1 cellular context compared by ENCODE assay signal in the genomic region with DNA sequence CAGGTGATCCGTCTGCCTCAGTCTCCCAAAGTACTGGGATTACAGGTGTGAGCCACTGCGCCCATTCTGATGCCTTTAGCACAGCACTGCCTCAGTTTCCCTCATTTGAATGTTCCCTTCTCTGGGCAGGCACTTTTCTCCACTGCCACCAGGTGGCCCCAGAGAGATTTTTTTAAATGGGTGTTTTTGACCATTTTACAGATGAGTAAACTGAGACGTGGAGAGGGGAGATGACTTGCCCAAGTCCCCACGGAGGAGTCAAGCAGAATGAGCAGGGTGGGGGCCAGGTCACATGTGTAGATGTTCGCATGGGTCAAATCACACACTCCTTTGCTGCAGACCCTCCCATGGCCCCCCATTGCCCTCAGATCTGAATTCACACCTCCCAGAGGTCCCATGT.
TF ChIP-seq lines count a peak whose summit lies in the region.

No MANE protein-coding gene starts in this region.

TF ChIP-seq in HCT116, 20 proteins besides CTCF, POLR2A, EP300 and RAD21:
- no peak for TF ChIP-seq EGR1 (IDR thresholded peaks at IDR 0.05; ENCODE audit: low read depth)
- TF ChIP-seq ZNF274 (IDR thresholded peaks at IDR 0.05; ENCODE audit: low read depth, low read length): no peak
- no peak for TF ChIP-seq TCF7L2 (IDR thresholded peaks at IDR 0.05; ENCODE audit: borderline replicate concordance, extremely low read depth, insufficient read depth, insufficient read length)
- TF ChIP-seq EZH2phosphoT487 (IDR thresholded peaks at IDR 0.05; ENCODE audit: borderline replicate concordance): no peak
- no peak for TF ChIP-seq SIN3A (IDR thresholded peaks at IDR 0.05; ENCODE audit: low read depth)
- TF ChIP-seq, protein P1, sequence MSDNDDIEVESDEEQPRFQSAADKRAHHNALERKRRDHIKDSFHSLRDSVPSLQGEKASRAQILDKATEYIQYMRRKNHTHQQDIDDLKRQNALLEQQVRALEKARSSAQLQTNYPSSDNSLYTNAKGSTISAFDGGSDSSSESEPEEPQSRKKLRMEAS (IDR thresholded peaks at IDR 0.05): no peak
- TF ChIP-seq, protein P2, sequence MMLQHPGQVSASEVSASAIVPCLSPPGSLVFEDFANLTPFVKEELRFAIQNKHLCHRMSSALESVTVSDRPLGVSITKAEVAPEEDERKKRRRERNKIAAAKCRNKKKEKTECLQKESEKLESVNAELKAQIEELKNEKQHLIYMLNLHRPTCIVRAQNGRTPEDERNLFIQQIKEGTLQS (IDR thresholded peaks at IDR 0.05): no peak
- TF ChIP-seq CBX3 (IDR thresholded peaks at IDR 0.05; ENCODE audit: low read depth): no peak
- TF ChIP-seq, protein P3, sequence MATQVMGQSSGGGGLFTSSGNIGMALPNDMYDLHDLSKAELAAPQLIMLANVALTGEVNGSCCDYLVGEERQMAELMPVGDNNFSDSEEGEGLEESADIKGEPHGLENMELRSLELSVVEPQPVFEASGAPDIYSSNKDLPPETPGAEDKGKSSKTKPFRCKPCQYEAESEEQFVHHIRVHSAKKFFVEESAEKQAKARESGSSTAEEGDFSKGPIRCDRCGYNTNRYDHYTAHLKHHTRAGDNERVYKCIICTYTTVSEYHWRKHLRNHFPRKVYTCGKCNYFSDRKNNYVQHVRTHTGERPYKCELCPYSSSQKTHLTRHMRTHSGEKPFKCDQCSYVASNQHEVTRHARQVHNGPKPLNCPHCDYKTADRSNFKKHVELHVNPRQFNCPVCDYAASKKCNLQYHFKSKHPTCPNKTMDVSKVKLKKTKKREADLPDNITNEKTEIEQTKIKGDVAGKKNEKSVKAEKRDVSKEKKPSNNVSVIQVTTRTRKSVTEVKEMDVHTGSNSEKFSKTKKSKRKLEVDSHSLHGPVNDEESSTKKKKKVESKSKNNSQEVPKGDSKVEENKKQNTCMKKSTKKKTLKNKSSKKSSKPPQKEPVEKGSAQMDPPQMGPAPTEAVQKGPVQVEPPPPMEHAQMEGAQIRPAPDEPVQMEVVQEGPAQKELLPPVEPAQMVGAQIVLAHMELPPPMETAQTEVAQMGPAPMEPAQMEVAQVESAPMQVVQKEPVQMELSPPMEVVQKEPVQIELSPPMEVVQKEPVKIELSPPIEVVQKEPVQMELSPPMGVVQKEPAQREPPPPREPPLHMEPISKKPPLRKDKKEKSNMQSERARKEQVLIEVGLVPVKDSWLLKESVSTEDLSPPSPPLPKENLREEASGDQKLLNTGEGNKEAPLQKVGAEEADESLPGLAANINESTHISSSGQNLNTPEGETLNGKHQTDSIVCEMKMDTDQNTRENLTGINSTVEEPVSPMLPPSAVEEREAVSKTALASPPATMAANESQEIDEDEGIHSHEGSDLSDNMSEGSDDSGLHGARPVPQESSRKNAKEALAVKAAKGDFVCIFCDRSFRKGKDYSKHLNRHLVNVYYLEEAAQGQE (IDR thresholded peaks at IDR 0.05; ENCODE audit: low read depth): no peak
- TF ChIP-seq EZH2 (IDR thresholded peaks at IDR 0.05): no peak
- no peak for TF ChIP-seq SRF (IDR thresholded peaks at IDR 0.05; ENCODE audit: low read depth)
- no peak for TF ChIP-seq YY1 (IDR thresholded peaks at IDR 0.05; ENCODE audit: extremely low read depth, insufficient replicate concordance, low read depth, low read length)
- no peak for TF ChIP-seq CEBPB (IDR thresholded peaks at IDR 0.05; ENCODE audit: low read depth)
